ENCODE assay signal across 21 cellular contexts in genomic region chr9:100623969-100624368, GRCh38. TPM values are rescaled to one million over a fixed set of nuclear protein-coding genes. Genes with fewer than 3 reads are reported as not detected.
DNase-seq lines count a peak whose midpoint lies in the region; ATAC-seq, FAIRE-seq and TF ChIP-seq lines count a peak whose summit lies in the region.
"Had no signal": no experiment of that assay in that cellular context is flagged by ENCODE, and none has a peak within 500 bp of the region (broad histone marks: within the 10 kb centered on the region; RNA-seq: fewer than 3 reads in every experiment).

No MANE protein-coding gene starts in this region.

- H3K4me3 Mint-ChIP-seq in activated CD4-positive, alpha-beta T cell treated with anti-CD3 and anti-CD28 coated beads for 36 hours: no peak overlapping the region
- H3K4me3 Mint-ChIP-seq: B cell; CD4-positive, alpha-beta T cell; CD8-positive, alpha-beta T cell had no signal

- H3K4me2 ChIP-seq in HepG2 (ENCODE audit: low read depth, low read length): no peak overlapping the region
- H3K4me2 ChIP-seq in GM12878 (ENCODE audit: control insufficient read depth, insufficient read depth): no peak overlapping the region
- H3K4me2 ChIP-seq: BLaER1 treated with 17β-estradiol and CSF1 and Interleukin-3, amounts not matched to agents 10 nM and 100 nM had no signal

- TF ChIP-seq CTCF in HepG2 (CRISPR knock-in tag; IDR thresholded peaks at IDR 0.05): no peak
- no peak for TF ChIP-seq CTCF in right lobe of liver (IDR thresholded peaks at IDR 0.05)
- no peak for TF ChIP-seq CTCF in GM12878 (IDR thresholded peaks at IDR 0.05 in 2 of 3, conservative IDR thresholded peaks at IDR 0.05 in 1 of 3; ENCODE audit: control insufficient read depth in 2 of 3, extremely low read depth in 1 of 3, insufficient read depth in 1 of 3, low read depth in 3 of 3, low read length in 3 of 3)

- H3K4me3 ChIP-seq in HepG2 (replicated peaks in 1 of 3; ENCODE audit: insufficient read depth in 1 of 3, low read depth in 2 of 3, low read length in 3 of 3): no peak overlapping the region
- H3K4me3 ChIP-seq in right lobe of liver: no peak overlapping the region
- no peak overlapping the region for H3K4me3 ChIP-seq in GM12878
- H3K4me3 ChIP-seq: BLaER1 treated with 17β-estradiol and CSF1 and Interleukin-3, amounts not matched to agents 10 nM and 100 nM had no signal

- intact Hi-C loops in HepG2 (cut with micrococcal nuclease; ENCODE audit: unreplicated experiment): no loop called here
- intact Hi-C loops in right lobe of liver (cut with DNase I): no loop called here
- intact Hi-C loops in GM12878 (cut with micrococcal nuclease; ENCODE audit: unreplicated experiment): no loop called here
- intact Hi-C loops in activated CD4-positive, alpha-beta T cell treated with anti-CD3 and anti-CD28 coated beads for 36 hours (cut with DNase I, micrococcal nuclease): no loop called here

- DNase-seq in HepG2 (ENCODE audit: low spot score): no peak
- DNase-seq in right lobe of liver: no peak
- no peak for DNase-seq in GM12878 (ENCODE audit: low read depth, low spot score)
- DNase-seq in activated CD4-positive, alpha-beta T cell treated with anti-CD3 and anti-CD28 coated beads for 36 hours: no peak
- DNase-seq: AML-193; Caco-2; Calu3; CD4-positive, alpha-beta T cell; CD8-positive, alpha-beta T cell; DMS79 treated with DMSO at 0.1 percent for 48 hours; GF-D8 had no signal

- no peaks in the 10 kb centered on the region for H3K36me3 Mint-ChIP-seq in activated CD4-positive, alpha-beta T cell treated with anti-CD3 and anti-CD28 coated beads for 36 hours (ENCODE audit: low read depth)
- H3K36me3 Mint-ChIP-seq: CD8-positive, alpha-beta T cell had no signal

- H3K27ac ChIP-seq in HepG2 (ENCODE audit: extremely low read length, insufficient read depth, low read length) (no peak overlapping the region), right lobe of liver (no peak overlapping the region), GM12878 (ENCODE audit: control insufficient read depth, insufficient read depth) (no peak overlapping the region)
- H3K27ac ChIP-seq: 22Rv1; BLaER1 treated with 17β-estradiol and CSF1 and Interleukin-3, amounts not matched to agents 10 nM and 100 nM; C4-2B had no signal

- H4K20me1 ChIP-seq in HepG2 (ENCODE audit: insufficient read depth, low read length) (no peaks in the 10 kb centered on the region), GM12878 (ENCODE audit: control insufficient read depth, insufficient read depth) (no peaks in the 10 kb centered on the region)
- H4K20me1 ChIP-seq: BLaER1 treated with 17β-estradiol and CSF1 and Interleukin-3, amounts not matched to agents 10 nM and 100 nM had no signal

- FAIRE-seq in HepG2 (lab: Jason Lieb, UNC): no peak
- peak; percentile 31 for FAIRE-seq in GM12878 (lab: Jason Lieb, UNC)
- FAIRE-seq: A204.1, D721Med, G401.6, GM12892, GM18507 had no signal

- peaks cover 9% of the 10 kb centered on the region; the same call in 1 of the 2 replicates for H3K4me1 ChIP-seq in HepG2 (ENCODE audit: insufficient read depth, low read length)
- no peaks in the 10 kb centered on the region for H3K4me1 ChIP-seq in right lobe of liver
- no peaks in the 10 kb centered on the region for H3K4me1 ChIP-seq in GM12878 (ENCODE audit: control insufficient read depth, insufficient read depth, low read length)
- H3K4me1 ChIP-seq: Caco-2 had no signal

- WGBS in HepG2 (ENCODE audit: low lambda C conversion rate): 2% methylated on average over 1 of the region's 1 CpG
- 73% methylated on average over 1 of the region's 1 CpG for WGBS in right lobe of liver (ENCODE audit: insufficient coverage, low coverage, low lambda C conversion rate, missing lambda C conversion rate)
- 23% methylated on average over 1 of the region's 1 CpG for WGBS in GM12878 (ENCODE audit: insufficient coverage, insufficient replicate concordance, low lambda C conversion rate, missing lambda C conversion rate)

- H3K27me3 ChIP-seq in HepG2 (ENCODE audit: control insufficient read depth in 1 of 2, insufficient read depth in 2 of 2, low read length in 2 of 2) (no peaks in the 10 kb centered on the region), right lobe of liver (no peaks in the 10 kb centered on the region), GM12878 (replicated peaks in 1 of 2; ENCODE audit: control insufficient read depth in 2 of 2, insufficient read depth in 2 of 2, low read length in 1 of 2) (no peaks in the 10 kb centered on the region)
- H3K27me3 ChIP-seq: BLaER1 treated with 17β-estradiol and CSF1 and Interleukin-3, amounts not matched to agents 10 nM and 100 nM had no signal

- TF ChIP-seq RAD21 in HepG2 (CRISPR knock-in tag; IDR thresholded peaks at IDR 0.05) (no peak), GM12878 (IDR thresholded peaks at IDR 0.05; ENCODE audit: insufficient read depth, low read depth, low read length) (no peak)

- H3K4me1 Mint-ChIP-seq in activated CD4-positive, alpha-beta T cell treated with anti-CD3 and anti-CD28 coated beads for 36 hours: no peaks in the 10 kb centered on the region
- H3K4me1 Mint-ChIP-seq: B cell had no signal

- ATAC-seq in HepG2: no peak
- ATAC-seq in right lobe of liver: no peak
- no peak for ATAC-seq in GM12878
- ATAC-seq in activated CD4-positive, CD25-positive, alpha-beta regulatory T cell treated with anti-CD3 and anti-CD28 coated beads, Interleukin-2, amount 50 U/mL, for 24 hours: no peak
- ATAC-seq in activated CD4-positive, alpha-beta T cell treated with anti-CD3 and anti-CD28 coated beads for 36 hours: no peak
- ATAC-seq: CD8-positive, alpha-beta T cell had no signal

- POLR2A ChIA-PET in HepG2 (lab: Yijun Ruan, JAX) (no interaction called here), GM12878 (lab: Charles Lee) (no interaction called here)
- POLR2A ChIA-PET in activated CD4-positive, alpha-beta T cell treated with anti-CD3 and anti-CD28 coated beads for 36 hours (lab: Charles Lee): no interaction called here

- in situ Hi-C loops in HepG2 (cut with HindIII; ENCODE audit: extremely low pct_ligation_motif_present, low pct_unique_long_range_greater_than_20kb) (no loop called here), GM12878 (cut with MboI) (no loop called here)

- BruUV-seq in HepG2 (replicated peaks; lab: Mats Ljungman, UMichigan): no TSS peak
- BruUV-seq in GM12878 (replicated peaks; lab: Mats Ljungman, UMichigan): no TSS peak

- H3K27ac Mint-ChIP-seq in activated CD4-positive, alpha-beta T cell treated with anti-CD3 and anti-CD28 coated beads for 36 hours: no peak overlapping the region
- H3K27ac Mint-ChIP-seq: B cell; CD4-positive, alpha-beta T cell; CD8-positive, alpha-beta T cell had no signal

- H3K9ac ChIP-seq in HepG2 (ENCODE audit: insufficient read depth, low read depth, low read length): no peak overlapping the region
- H3K9ac ChIP-seq in GM12878 (ENCODE audit: control insufficient read depth, insufficient read depth, low read length): no peak overlapping the region
- H3K9ac ChIP-seq: BLaER1 treated with 17β-estradiol and CSF1 and Interleukin-3, amounts not matched to agents 10 nM and 100 nM had no signal

- H3K9me3 ChIP-seq in HepG2 (ENCODE audit: low read length) (no peaks in the 10 kb centered on the region), right lobe of liver (no peaks in the 10 kb centered on the region), GM12878 (replicated peaks; ENCODE audit: control insufficient read depth, insufficient read depth, low read length) (no peaks in the 10 kb centered on the region; the same call in 2 of the 3 replicates)
- H3K9me3 ChIP-seq: Caco-2 had no signal

- H3K9me3 Mint-ChIP-seq in activated CD4-positive, alpha-beta T cell treated with anti-CD3 and anti-CD28 coated beads for 36 hours (ENCODE audit: low read depth): peaks cover 4% of the 10 kb centered on the region

- TF ChIP-seq POLR2A in HepG2 (IDR thresholded peaks at IDR 0.05; ENCODE audit: insufficient read depth in 1 of 2, low read depth in 2 of 2, low read length in 2 of 2) (no peak), right lobe of liver (IDR thresholded peaks at IDR 0.05) (no peak), GM12878 (IDR thresholded peaks at IDR 0.05; ENCODE audit: low read depth, low read length) (no peak)

- SMC1A ChIA-PET in GM12878 (lab: Charles Lee; ENCODE audit: uncharacterized antibody, unreplicated experiment): no interaction called here

- CTCF ChIA-PET in HepG2 (lab: Yijun Ruan, JAX; ENCODE audit: low intra/inter-chr PET ratio, low total read pairs): no interaction called here
- CTCF ChIA-PET in GM12878 (lab: Yijun Ruan, JAX): no interaction called here
- CTCF ChIA-PET in activated CD4-positive, alpha-beta T cell treated with anti-CD3 and anti-CD28 coated beads for 36 hours (lab: Charles Lee): interaction anchor here (0.7 kb wide), 1 partner anchor 145 kb away, joined by 3 read pairs; no protein-coding TSS in a partner anchor

- TF ChIP-seq EP300 in HepG2 (IDR thresholded peaks at IDR 0.05; ENCODE audit: low read depth in 2 of 2, low read length in 2 of 2) (no peak), HepG2 (CRISPR knock-in tag; IDR thresholded peaks at IDR 0.05; ENCODE audit: borderline replicate concordance) (no peak), GM12878 (IDR thresholded peaks at IDR 0.05; ENCODE audit: borderline replicate concordance in 1 of 2, control insufficient read depth in 1 of 2, low read depth in 2 of 2, low read length in 2 of 2) (no peak)

- RAD21 ChIA-PET in GM12878 (lab: Charles Lee; ENCODE audit: unreplicated experiment): no interaction called here

- peaks cover 2% of the 10 kb centered on the region for H3K27me3 Mint-ChIP-seq in activated CD4-positive, alpha-beta T cell treated with anti-CD3 and anti-CD28 coated beads for 36 hours

- no peaks in the 10 kb centered on the region for H3K79me2 ChIP-seq in HepG2 (ENCODE audit: insufficient read depth, low read length)
- H3K79me2 ChIP-seq in GM12878 (ENCODE audit: control insufficient read depth, insufficient read depth, low read length): no peaks in the 10 kb centered on the region

- H2AFZ ChIP-seq in HepG2 (ENCODE audit: low read length) (no peak overlapping the region), GM12878 (ENCODE audit: control insufficient read depth, low read depth, low read length) (no peak overlapping the region)

- H3K36me3 ChIP-seq in HepG2 (replicated peaks in 1 of 2; ENCODE audit: control insufficient read depth in 1 of 2, insufficient read depth in 2 of 2, low read length in 2 of 2) (no peaks in the 10 kb centered on the region), right lobe of liver (no peaks in the 10 kb centered on the region), GM12878 (ENCODE audit: control insufficient read depth in 2 of 2, insufficient read depth in 2 of 2, low read length in 1 of 2) (no peaks in the 10 kb centered on the region)
- H3K36me3 ChIP-seq: BLaER1 treated with 17β-estradiol and CSF1 and Interleukin-3, amounts not matched to agents 10 nM and 100 nM had no signal

RNA-seq across cellular contexts. Expression of gene CAVIN4, which starts 46.1 kb away (rescaled TPM):
- total RNA-seq in HepG2 (2016; rRNA removed; fragmentation: Illumina TruSeq; extraction: Trizol): 0.53 and 1.00 TPM in 2 replicates
- 0.10 and 0.26 TPM in 2 replicates for total RNA-seq in HepG2 (2016; cell fraction: cytosol; rRNA removed; fragmentation: Illumina TruSeq; extraction: Trizol; ENCODE audit: low read depth)
- 0.59 and 0.65 TPM in 2 replicates for total RNA-seq in HepG2 (2016; cell fraction: insoluble cytoplasmic fraction; rRNA removed; fragmentation: Illumina TruSeq; extraction: Trizol)
- 0.31 and 0.49 TPM in 2 replicates for total RNA-seq in HepG2 (2016; cell fraction: membrane; rRNA removed; fragmentation: Illumina TruSeq; extraction: Trizol)
- 1.6 and 2.0 TPM in 2 replicates for total RNA-seq in HepG2 (2016; cell fraction: nucleus; rRNA removed; fragmentation: Illumina TruSeq; extraction: Trizol)
- polyA plus RNA-seq in HepG2 (2011; rRNA removed): 0.54 and 0.59 TPM in 2 replicates
- 0.11 and 0.37 TPM in 2 replicates for polyA plus RNA-seq in HepG2 (2011; cell fraction: cytosol; rRNA removed)
- 0.56 and 1.6 TPM in 2 replicates for polyA plus RNA-seq in HepG2 (2011; cell fraction: nucleus; rRNA removed)
- polyA plus RNA-seq in HepG2 (2012): 0.27 and 0.72 TPM in 2 replicates
- 0.05 TPM in 1 of 2 replicates, not detected in the other for polyA plus RNA-seq in HepG2 (2016; cell fraction: cytosol; fragmentation: Illumina TruSeq; extraction: Trizol; ENCODE audit: low read depth)
- polyA plus RNA-seq in HepG2 (2016; cell fraction: insoluble cytoplasmic fraction; fragmentation: Illumina TruSeq; extraction: Trizol; ENCODE audit: low read depth): 0.47 and 0.58 TPM in 2 replicates
- polyA plus RNA-seq in HepG2 (2016; cell fraction: membrane; fragmentation: Illumina TruSeq; extraction: Trizol; ENCODE audit: low read depth): 0.14 TPM in 2 replicates
- 3.3 and 3.7 TPM in 2 replicates for polyA plus RNA-seq in HepG2 (2016; cell fraction: nucleus; fragmentation: Illumina TruSeq; extraction: Trizol; ENCODE audit: insufficient read depth, low read depth)
- polyA minus RNA-seq in HepG2 (2011; rRNA and poly(A)+ RNA removed; ENCODE audit: low replicate concordance): 0.16 TPM in 1 of 2 replicates, not detected in the other
- polyA minus RNA-seq in HepG2 (2011; cell fraction: cytosol; rRNA and poly(A)+ RNA removed): 0.40 TPM in 1 of 2 replicates, not detected in the other
- 3.1 and 5.7 TPM in 2 replicates for polyA minus RNA-seq in HepG2 (2011; cell fraction: nucleus; rRNA and poly(A)+ RNA removed)
- under 1 TPM in 4 of 6 experiments, not detected in 2; 0.12 to 0.19 (median 0.14) TPM for total RNA-seq in right lobe of liver
- total RNA-seq in GM12878 (2013; cell fraction: nucleolus; rRNA removed): 0.13 and 0.42 TPM in 2 replicates
- 0.05 and 0.06 TPM in 2 replicates for total RNA-seq in GM12878 (2014; rRNA removed)
- total RNA-seq in GM12878 (2014; rRNA removed; fragmentation: Illumina TruSeq; extraction: Trizol): 0.09 and 0.13 TPM in 2 replicates
- 0.13 TPM in 1 of 2 replicates, not detected in the other for total RNA-seq in GM12878 (2021)
- polyA plus RNA-seq in GM12878 (2011; ENCODE audit: low read depth): 0.09 TPM
- polyA plus RNA-seq in GM12878 (2011; rRNA removed): 0.07 and 0.08 TPM in 2 replicates
- polyA plus RNA-seq in GM12878 (2011; cell fraction: cytosol; rRNA removed): 0.01 and 0.02 TPM in 2 replicates
- 0.07 TPM in 2 replicates for polyA plus RNA-seq in GM12878 (2011; cell fraction: nucleus; rRNA removed)
- polyA plus RNA-seq in GM12878 (2012): not detected in 2 replicates
- 0.07 and 0.14 TPM in 2 replicates for polyA plus RNA-seq in GM12878 (2014; fragmentation: Illumina TruSeq; extraction: Trizol)
- polyA plus RNA-seq in GM12878 (2014; fragmentation: Nextera tagmentation; extraction: Ambion mirVana): under 1 TPM; 0.08 to 0.11 TPM
- polyA plus RNA-seq in GM12878 (2014; rRNA removed): 0.04 and 0.06 TPM in 2 replicates
- not detected for polyA plus RNA-seq in GM12878 (2016; fragmentation: Nextera tagmentation; extraction: Ambion mirVana)
- 0.15 TPM in 1 of 2 replicates, not detected in the other for polyA minus RNA-seq in GM12878 (2011; rRNA and poly(A)+ RNA removed)
- not detected in 2 replicates for polyA minus RNA-seq in GM12878 (2011; cell fraction: cytosol; rRNA and poly(A)+ RNA removed)
- 0.19 TPM in 1 of 2 replicates, not detected in the other for polyA minus RNA-seq in GM12878 (2011; cell fraction: nucleus; rRNA and poly(A)+ RNA removed)
- total RNA-seq in activated CD4-positive, alpha-beta T cell treated with anti-CD3 and anti-CD28 coated beads for 36 hours: under 1 TPM; 0.16 to 0.18 TPM
